In genomic region chr11:64842851-64843841, GRCh38 we compare ENCODE assay signal across 9 cellular contexts. TPM values are rescaled to one million over a fixed set of nuclear protein-coding genes. Genes with fewer than 3 reads are reported as not detected.
DNase-seq lines count a peak whose midpoint lies in the region; ATAC-seq and TF ChIP-seq lines count a peak whose summit lies in the region.
"Had no signal": no experiment of that assay in that cellular context is flagged by ENCODE, and none has a peak within 500 bp of the region (broad histone marks: within the 10 kb centered on the region; RNA-seq: fewer than 3 reads in every experiment).

No MANE protein-coding gene starts in this region.

- no peaks in the 10 kb centered on the region for H3K9me3 Mint-ChIP-seq in activated T-cell treated with anti-CD3 and anti-CD28 coated beads, Interleukin-2, amount 50 U/mL, for 72 hours

- H3K4me1 ChIP-seq in tibial nerve, result peaks cover 0 to 20% (median 3%) of the 10 kb centered on the region in 4 donors

- H3K4me3 ChIP-seq in WERI-Rb-1 (ENCODE audit: low read depth, low read length) (peak overlapping the region; percentile 69), tibial nerve (peak overlapping the region in 1 of 4 donors; percentile 19)

- H3K27ac ChIP-seq in WERI-Rb-1 (peak overlapping the region; percentile 78), tibial nerve (peak overlapping the region in 1 of 4 donors; percentile 84)

- H3K9me3 ChIP-seq in WERI-Rb-1 (ENCODE audit: severe bottlenecking), result no peaks in the 10 kb centered on the region
- H3K9me3 ChIP-seq in tibial nerve, result no peaks in the 10 kb centered on the region

- TF ChIP-seq CTCF in WERI-Rb-1 (IDR thresholded peaks at IDR 0.05; ENCODE audit: low read depth, low read length) (no peak), tibial nerve (IDR thresholded peaks at IDR 0.05) (no peak)

- H3K36me3 ChIP-seq in WERI-Rb-1, result peaks cover 16% of the 10 kb centered on the region
- no peaks in the 10 kb centered on the region for H3K36me3 ChIP-seq in tibial nerve

- ATAC-seq in activated T-cell treated with anti-CD3 and anti-CD28 coated beads, Interleukin-2, amount 50 U/mL, for 72 hours (replicated peaks in 1 of 2), result no peak

- no peaks in the 10 kb centered on the region for H3K27me3 Mint-ChIP-seq in activated T-cell treated with anti-CD3 and anti-CD28 coated beads, Interleukin-2, amount 50 U/mL, for 72 hours (ENCODE audit: low read depth)

- peak overlapping the region; percentile 83 to 86 for H3K4me3 Mint-ChIP-seq in activated T-cell treated with anti-CD3 and anti-CD28 coated beads, Interleukin-2, amount 50 U/mL, for 72 hours

- WGBS in tibial nerve, 2 donors, result 86 to 93% methylated on average over 14 to 21 of the region's 23 CpGs

- H3K27me3 ChIP-seq in WERI-Rb-1 (ENCODE audit: insufficient read depth, low read depth, severe bottlenecking) (no peaks in the 10 kb centered on the region), tibial nerve (no peaks in the 10 kb centered on the region)

- TF ChIP-seq EP300 in tibial nerve (IDR thresholded peaks at IDR 0.05), result no peak

- H3K36me3 Mint-ChIP-seq in activated T-cell treated with anti-CD3 and anti-CD28 coated beads, Interleukin-2, amount 50 U/mL, for 72 hours (ENCODE audit: insufficient read depth in 2 of 2), result no peaks in the 10 kb centered on the region

- no peak for TF ChIP-seq POLR2A in tibial nerve (IDR thresholded peaks at IDR 0.05)

- H3K4me1 Mint-ChIP-seq in activated T-cell treated with anti-CD3 and anti-CD28 coated beads, Interleukin-2, amount 50 U/mL, for 72 hours (ENCODE audit: low read depth), result peaks cover 29% of the 10 kb centered on the region

- H3K27ac Mint-ChIP-seq in activated T-cell treated with anti-CD3 and anti-CD28 coated beads, Interleukin-2, amount 50 U/mL, for 72 hours, result peak overlapping the region; percentile 67

- DNase-seq in activated T-cell treated with anti-CD3 and anti-CD28 coated beads, Interleukin-2, amount 50 U/mL, for 72 hours, result no peak
- DNase-seq in activated T-cell treated with anti-CD3 and anti-CD28 coated beads for 4 hours (no peak), WERI-Rb-1 (peak; percentile 78), kidney tubule cell (ENCODE audit: low spot score) (peak; percentile 67), ureter (ENCODE audit: low spot score) (peak; percentile 81), NCI-H128 (lab: John Stamatoyannopoulos, UW; ENCODE audit: unreplicated experiment) (no peak), tibial nerve (ENCODE audit: low spot score in 2 of 2) (no peak), NCI-H1105 treated with DMSO at 0.1 percent for 48 hours (lab: John Stamatoyannopoulos, UW) (no peak)
- DNase-seq: central memory CD4-positive, alpha-beta T cell had no signal

RNA-seq across cellular contexts. Expression of gene CDC42BPG, which starts 1.3 kb away (rescaled TPM):
- total RNA-seq in activated T-cell treated with anti-CD3 and anti-CD28 coated beads, Interleukin-2, amount 50 U/mL, for 72 hours, result 1 to 10 TPM; 1.1 to 1.5 TPM
- total RNA-seq in ureter (28.5 TPM), tibial nerve (under 1 TPM in 3 of 4 donors, not detected in 1; under 0.01 to 0.30 (median 0.21) TPM)

RNA-seq across cellular contexts. Expression of gene MEN1, which starts 32.8 kb away (rescaled TPM):
- 10 to 100 TPM; 33.8 to 36.3 TPM for total RNA-seq in activated T-cell treated with anti-CD3 and anti-CD28 coated beads, Interleukin-2, amount 50 U/mL, for 72 hours
- total RNA-seq in ureter (18.7 TPM), tibial nerve (10 to 100 TPM; 15.3 to 30.9 (median 19.7) TPM)

RNA-seq across cellular contexts. Expression of gene EHD1, which starts 35.3 kb away (rescaled TPM):
- total RNA-seq in activated T-cell treated with anti-CD3 and anti-CD28 coated beads, Interleukin-2, amount 50 U/mL, for 72 hours, result 100 to 1,000 TPM; 136 to 159 TPM
- 47.3 TPM for total RNA-seq in ureter
- 10 to 100 TPM; 35.2 to 93.9 (median 42.6) TPM for total RNA-seq in tibial nerve

RNA-seq across cellular contexts. Expression of gene MAP4K2, which starts 40.1 kb away (rescaled TPM):
- total RNA-seq in activated T-cell treated with anti-CD3 and anti-CD28 coated beads, Interleukin-2, amount 50 U/mL, for 72 hours, result 10 to 100 TPM; 74.7 to 84.5 TPM
- 14.0 TPM for total RNA-seq in ureter
- 10 to 100 TPM; 10.6 to 22.2 (median 13.5) TPM for total RNA-seq in tibial nerve

Comparison
In these comparisons a context has a peak if more than half of its experiments do, and no peak if none do; other contexts are left out.
1. DNase-seq: peak in WERI-Rb-1 (single experiment), kidney tubule cell (single experiment) and ureter (single experiment); none in activated T-cell treated with anti-CD3 and anti-CD28 coated beads, Interleukin-2, amount 50 U/mL, for 72 hours (0 of 2), activated T-cell treated with anti-CD3 and anti-CD28 coated beads for 4 hours (single experiment), NCI-H128 (single experiment), tibial nerve (0 of 2) and NCI-H1105 treated with DMSO at 0.1 percent for 48 hours (single experiment).
2. RNA of gene CDC42BPG, which starts 1.3 kb away (total RNA-seq): 28.5 TPM in ureter (single experiment); 1.1 to 1.5 TPM in activated T-cell treated with anti-CD3 and anti-CD28 coated beads, Interleukin-2, amount 50 U/mL, for 72 hours and under 0.01 to 0.30 TPM in tibial nerve; every median in the first group is over 10 times any median in the second.